Comparison of ENCODE assay signal across 20 cellular contexts in genomic region chr7:116400526-116400925, GRCh38.
"Had no signal": no experiment of that assay in that cellular context is flagged by ENCODE, and none has a peak within 500 bp of the region (broad histone marks: within the 10 kb centered on the region; RNA-seq: fewer than 3 reads in every experiment).

No MANE protein-coding gene starts in this region.

- H3K36me3 Mint-ChIP-seq: activated naive CD4-positive, alpha-beta T cell treated with anti-CD3 and anti-CD28 coated beads, Interleukin-2, amount 50 U/mL, for 24 hours; stimulated activated naive B cell treated with anti-CD40 and anti-IgM and Interleukin-4, amounts not matched to agents 10 μg/mL and 1 μg/mL and 100 μg/mL, for 72 hours had no signal

- H3K27me3 Mint-ChIP-seq: dendritic cell treated with granulocyte-macrophage colony-stimulating factor and Interleukin-4, amounts not matched to agents 40 ng/mL and 50 ng/mL, for 4 days had no signal

- FAIRE-seq: kidney had no signal

- H3K9me3 Mint-ChIP-seq: activated naive CD4-positive, alpha-beta T cell treated with anti-CD3 and anti-CD28 coated beads, Interleukin-2, amount 50 U/mL, for 24 hours; dendritic cell treated with granulocyte-macrophage colony-stimulating factor and Interleukin-4, amounts not matched to agents 40 ng/mL and 50 ng/mL, for 4 days had no signal

- H3K4me3 ChIP-seq: ascending aorta, esophagus squamous epithelium, lung, sigmoid colon, spleen had no signal

- H3K4me1 Mint-ChIP-seq: activated naive CD4-positive, alpha-beta T cell treated with anti-CD3 and anti-CD28 coated beads, Interleukin-2, amount 50 U/mL, for 24 hours; nephron progenitor cell; stimulated activated naive B cell treated with anti-CD40 and anti-IgM and Interleukin-4, amounts not matched to agents 10 μg/mL and 1 μg/mL and 100 μg/mL, for 72 hours; T-helper 17 cell had no signal

- H3K4me3 Mint-ChIP-seq: activated naive CD4-positive, alpha-beta T cell treated with anti-CD3 and anti-CD28 coated beads, Interleukin-2, amount 50 U/mL, for 24 hours; dendritic cell treated with granulocyte-macrophage colony-stimulating factor and Interleukin-4, amounts not matched to agents 40 ng/mL and 50 ng/mL, for 4 days; nephron progenitor cell; stimulated activated naive B cell treated with anti-CD40 and anti-IgM and Interleukin-4, amounts not matched to agents 10 μg/mL and 1 μg/mL and 100 μg/mL, for 72 hours; T-helper 17 cell had no signal

- H3K9me3 ChIP-seq: ascending aorta had no signal

- H3K4me1 ChIP-seq: spleen had no signal

- ATAC-seq: left lobe of liver, T-helper 17 cell had no signal

- DNase-seq: activated CD4-positive, alpha-beta T cell treated with anti-CD3 and anti-CD28 coated beads for 1 hour; activated gamma-delta T cell; effector CD8-positive, alpha-beta T cell; esophagus squamous epithelium; hypothalamus; kidney; nephron progenitor cell; nucleus accumbens; posterior cingulate gyrus; sigmoid colon; spleen; stimulated activated CD4-positive, alpha-beta T cell treated with anti-CD3 and anti-CD28 coated beads, Interleukin-4, amount 100 ng/mL, for 4 hours; stimulated activated naive B cell treated with anti-CD40 and anti-IgM and Interleukin-4, amounts not matched to agents 10 μg/mL and 1 μg/mL and 100 μg/mL, for 72 hours; T-helper 17 cell had no signal

- H3K27ac Mint-ChIP-seq: activated naive CD4-positive, alpha-beta T cell treated with anti-CD3 and anti-CD28 coated beads, Interleukin-2, amount 50 U/mL, for 24 hours; dendritic cell treated with granulocyte-macrophage colony-stimulating factor and Interleukin-4, amounts not matched to agents 40 ng/mL and 50 ng/mL, for 4 days; nephron progenitor cell; stimulated activated naive B cell treated with anti-CD40 and anti-IgM and Interleukin-4, amounts not matched to agents 10 μg/mL and 1 μg/mL and 100 μg/mL, for 72 hours; T-helper 17 cell had no signal

- H3K27me3 ChIP-seq: ascending aorta, sigmoid colon had no signal

- H3K27ac ChIP-seq: ascending aorta, esophagus squamous epithelium, sigmoid colon, spleen, VCaP had no signal

- H3K36me3 ChIP-seq: ascending aorta, esophagus squamous epithelium, sigmoid colon, spleen had no signal
